In the genomic region with DNA sequence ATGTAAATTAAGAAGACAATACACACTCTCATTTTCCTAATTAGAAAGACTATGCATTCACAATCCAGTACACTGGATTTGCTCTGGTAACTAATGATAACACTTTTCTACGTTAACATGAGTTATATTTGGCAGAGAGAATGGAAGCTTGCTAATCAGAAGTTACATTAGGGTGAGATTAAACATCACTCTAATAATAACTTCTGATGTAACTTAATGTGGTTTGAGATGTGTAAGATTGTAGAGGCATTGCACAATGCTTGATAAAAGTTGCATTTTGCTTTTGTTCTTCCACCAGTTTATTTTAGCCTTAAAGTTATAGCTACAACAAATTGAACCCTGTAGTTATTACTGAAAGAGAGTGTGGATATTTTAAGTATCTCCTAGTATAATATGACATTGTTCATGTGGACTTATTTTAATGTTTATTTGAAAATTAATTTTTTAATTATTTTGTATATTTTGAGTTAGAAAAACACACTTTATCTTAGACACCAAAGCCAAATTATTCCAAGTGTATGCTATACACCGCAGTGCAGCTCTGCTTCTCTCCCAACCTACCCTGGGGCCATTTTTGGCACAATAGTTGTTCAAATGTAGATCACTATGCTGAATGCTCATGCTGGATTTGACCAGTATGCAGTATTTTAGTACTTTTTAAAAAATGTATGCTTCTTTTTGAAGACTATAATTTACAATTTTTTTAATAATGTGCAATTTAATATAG, we compare ENCODE assay signal across 1 cellular context.
TF ChIP-seq lines count a peak whose summit lies in the region.

No MANE protein-coding gene starts in this region.

TF ChIP-seq in HEK293, 187 proteins besides CTCF, POLR2A, EP300 and RAD21 (continued from another document):
- no peak for TF ChIP-seq ZNF132 (tag by site-specific recombination; IDR thresholded peaks at IDR 0.05; ENCODE audit: borderline replicate concordance)
- no peak for TF ChIP-seq ZNF324 (tag by site-specific recombination; IDR thresholded peaks at IDR 0.05)
- peak; percentile 48; the same call in 1 of the 2 replicates for TF ChIP-seq ZNF335 (tag by site-specific recombination; conservative IDR thresholded peaks at IDR 0.05)
- TF ChIP-seq, protein P1, sequence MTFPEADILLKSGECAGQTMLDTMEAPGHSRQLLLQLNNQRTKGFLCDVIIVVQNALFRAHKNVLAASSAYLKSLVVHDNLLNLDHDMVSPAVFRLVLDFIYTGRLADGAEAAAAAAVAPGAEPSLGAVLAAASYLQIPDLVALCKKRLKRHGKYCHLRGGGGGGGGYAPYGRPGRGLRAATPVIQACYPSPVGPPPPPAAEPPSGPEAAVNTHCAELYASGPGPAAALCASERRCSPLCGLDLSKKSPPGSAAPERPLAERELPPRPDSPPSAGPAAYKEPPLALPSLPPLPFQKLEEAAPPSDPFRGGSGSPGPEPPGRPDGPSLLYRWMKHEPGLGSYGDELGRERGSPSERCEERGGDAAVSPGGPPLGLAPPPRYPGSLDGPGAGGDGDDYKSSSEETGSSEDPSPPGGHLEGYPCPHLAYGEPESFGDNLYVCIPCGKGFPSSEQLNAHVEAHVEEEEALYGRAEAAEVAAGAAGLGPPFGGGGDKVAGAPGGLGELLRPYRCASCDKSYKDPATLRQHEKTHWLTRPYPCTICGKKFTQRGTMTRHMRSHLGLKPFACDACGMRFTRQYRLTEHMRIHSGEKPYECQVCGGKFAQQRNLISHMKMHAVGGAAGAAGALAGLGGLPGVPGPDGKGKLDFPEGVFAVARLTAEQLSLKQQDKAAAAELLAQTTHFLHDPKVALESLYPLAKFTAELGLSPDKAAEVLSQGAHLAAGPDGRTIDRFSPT (tag by site-specific recombination; IDR thresholded peaks at IDR 0.05): no peak
- TF ChIP-seq ZEB2 (tag by site-specific recombination; IDR thresholded peaks at IDR 0.05): peak; percentile 38; the same call in 1 of the 2 replicates
- no peak for TF ChIP-seq ZNF791 (tag by site-specific recombination; IDR thresholded peaks at IDR 0.05)
- no peak for TF ChIP-seq BCL6B (tag by site-specific recombination; IDR thresholded peaks at IDR 0.05)
- TF ChIP-seq ZNF654 (tag by site-specific recombination; IDR thresholded peaks at IDR 0.05; ENCODE audit: low read depth): no peak
- no peak for TF ChIP-seq INSM2 (tag by site-specific recombination; IDR thresholded peaks at IDR 0.05)
- no peak for TF ChIP-seq ZNF777 (tag by site-specific recombination; IDR thresholded peaks at IDR 0.05; ENCODE audit: borderline replicate concordance)
- TF ChIP-seq ZBTB7A (tag by site-specific recombination; IDR thresholded peaks at IDR 0.05; ENCODE audit: low read depth): no peak
- TF ChIP-seq ZNF366 (tag by site-specific recombination; conservative IDR thresholded peaks at IDR 0.05): 0 out of 2 replicates have a peak, but pooled peaks have one; percentile 41
- TF ChIP-seq ZNF174 (tag by site-specific recombination; IDR thresholded peaks at IDR 0.05): 0 out of 2 replicates have a peak, but pooled peaks have one; percentile 57
- TF ChIP-seq ZNF133 (tag by site-specific recombination; IDR thresholded peaks at IDR 0.05): no peak
- no peak for TF ChIP-seq ZBTB11 (tag by site-specific recombination; conservative IDR thresholded peaks at IDR 0.05; ENCODE audit: low read depth)
- TF ChIP-seq OSR2 (tag by site-specific recombination; IDR thresholded peaks at IDR 0.05): no peak
- TF ChIP-seq ZNF692 (tag by site-specific recombination; IDR thresholded peaks at IDR 0.05): peak; percentile 48
- TF ChIP-seq ZNF645 (tag by site-specific recombination; IDR thresholded peaks at IDR 0.05): no peak
- 0 out of 2 replicates have a peak, but pooled peaks have one; percentile 36 for TF ChIP-seq ZNF558 (tag by site-specific recombination; IDR thresholded peaks at IDR 0.05)
- TF ChIP-seq ZNF394 (tag by site-specific recombination; IDR thresholded peaks at IDR 0.05; ENCODE audit: borderline replicate concordance): no peak
- no peak for TF ChIP-seq YY1 (tag by site-specific recombination; IDR thresholded peaks at IDR 0.05)
- no peak for TF ChIP-seq ZNF837 (tag by site-specific recombination; IDR thresholded peaks at IDR 0.05)
- 0 out of 2 replicates have a peak, but pooled peaks have one; percentile 17 for TF ChIP-seq ZNF350 (tag by site-specific recombination; IDR thresholded peaks at IDR 0.05)
- no peak for TF ChIP-seq ZSCAN23 (tag by site-specific recombination; IDR thresholded peaks at IDR 0.05)
- TF ChIP-seq PRDM4 (tag by site-specific recombination; IDR thresholded peaks at IDR 0.05): no peak
- TF ChIP-seq ZNF155 (tag by site-specific recombination; IDR thresholded peaks at IDR 0.05): no peak
- TF ChIP-seq ZNF510 (tag by site-specific recombination; IDR thresholded peaks at IDR 0.05; ENCODE audit: insufficient replicate concordance): no peak
- no peak for TF ChIP-seq ZNF768 (tag by site-specific recombination; IDR thresholded peaks at IDR 0.05)
TF ChIP-seq in HEK293: peak in this region for 8.
